Comparison of ENCODE assay signal across 22 cellular contexts in genomic region chr1:20325844-20326323, GRCh38. TPM values are rescaled to one million over a fixed set of nuclear protein-coding genes. Genes with fewer than 3 reads are reported as not detected.
A peak's percentile ranks its signal among the peaks of the same experiment; 100 is the strongest.
DNase-seq lines count a peak whose midpoint lies in the region; ATAC-seq and TF ChIP-seq lines count a peak whose summit lies in the region.
"Had no signal": no experiment of that assay in that cellular context is flagged by ENCODE, and none has a peak within 500 bp of the region (broad histone marks: within the 10 kb centered on the region; RNA-seq: fewer than 3 reads in every experiment).

No MANE protein-coding gene starts in this region.

- no peaks in the 10 kb centered on the region for H3K79me2 ChIP-seq in GM23338 (replicated peaks; ENCODE audit: insufficient read depth)

- H3K36me3 ChIP-seq in GM23338 (ENCODE audit: insufficient read depth), result no peaks in the 10 kb centered on the region
- H3K36me3 ChIP-seq: HAP-1, heart right ventricle, pancreas had no signal

- H3K27ac ChIP-seq in GM23338 (ENCODE audit: low read depth), result no peak overlapping the region
- peak overlapping the region; percentile 69 for H3K27ac ChIP-seq in VCaP
- H3K27ac ChIP-seq: pancreas, testis had no signal

- no peak overlapping the region for H3K4me3 Mint-ChIP-seq in GM23338
- H3K4me3 Mint-ChIP-seq in activated T-helper 2 cell treated with anti-CD3 and anti-CD28 coated beads, Interferon-gamma antibody, Interleukin-2, Interleukin-4, amounts not matched to agents 10 μg/mL and 5 μg/mL and 100 μg/mL, durations not matched to agents 14 hours and 24 hours and 36 hours (ENCODE audit: low read depth), result no peak overlapping the region
- H3K4me3 Mint-ChIP-seq: activated naive CD4-positive, alpha-beta T cell treated with anti-CD3 and anti-CD28 coated beads, Interleukin-2, amount 50 U/mL, for 24 hours; activated T-cell treated with anti-CD3 and anti-CD28 coated beads, Interleukin-2, amount 50 U/mL, for 72 hours; memory B cell; naive thymus-derived CD4-positive, alpha-beta T cell; stimulated activated memory B cell treated with anti-CD40 and anti-IgM and Interleukin-4, amounts not matched to agents 10 μg/mL and 1 μg/mL and 100 μg/mL, for 72 hours had no signal

- no peaks in the 10 kb centered on the region for H3K4me1 ChIP-seq in GM23338 (ENCODE audit: insufficient read depth)
- H3K4me1 ChIP-seq: HAP-1, pancreas had no signal

- H3K4me1 Mint-ChIP-seq in GM23338, result peaks cover 16% of the 10 kb centered on the region
- H3K4me1 Mint-ChIP-seq in activated T-helper 2 cell treated with anti-CD3 and anti-CD28 coated beads, Interferon-gamma antibody, Interleukin-2, Interleukin-4, amounts not matched to agents 10 μg/mL and 5 μg/mL and 100 μg/mL, durations not matched to agents 14 hours and 24 hours and 36 hours (ENCODE audit: low read depth), result peaks cover 24% of the 10 kb centered on the region

- H3K27ac Mint-ChIP-seq in GM23338, result no peak overlapping the region
- no peak overlapping the region for H3K27ac Mint-ChIP-seq in activated T-helper 2 cell treated with anti-CD3 and anti-CD28 coated beads, Interferon-gamma antibody, Interleukin-2, Interleukin-4, amounts not matched to agents 10 μg/mL and 5 μg/mL and 100 μg/mL, durations not matched to agents 14 hours and 24 hours and 36 hours
- H3K27ac Mint-ChIP-seq: activated naive CD4-positive, alpha-beta T cell treated with anti-CD3 and anti-CD28 coated beads, Interleukin-2, amount 50 U/mL, for 24 hours; activated T-cell treated with anti-CD3 and anti-CD28 coated beads, Interleukin-2, amount 50 U/mL, for 72 hours; memory B cell; naive thymus-derived CD4-positive, alpha-beta T cell; stimulated activated memory B cell treated with anti-CD40 and anti-IgM and Interleukin-4, amounts not matched to agents 10 μg/mL and 1 μg/mL and 100 μg/mL, for 72 hours had no signal

- no peaks in the 10 kb centered on the region for H3F3A ChIP-seq in GM23338 (replicated peaks; ENCODE audit: low read depth)

- H3K9me3 Mint-ChIP-seq in GM23338, result no peaks in the 10 kb centered on the region
- no peaks in the 10 kb centered on the region for H3K9me3 Mint-ChIP-seq in activated T-helper 2 cell treated with anti-CD3 and anti-CD28 coated beads, Interferon-gamma antibody, Interleukin-2, Interleukin-4, amounts not matched to agents 10 μg/mL and 5 μg/mL and 100 μg/mL, durations not matched to agents 14 hours and 24 hours and 36 hours
- H3K9me3 Mint-ChIP-seq: activated naive CD4-positive, alpha-beta T cell treated with anti-CD3 and anti-CD28 coated beads, Interleukin-2, amount 50 U/mL, for 24 hours; activated T-cell treated with anti-CD3 and anti-CD28 coated beads, Interleukin-2, amount 50 U/mL, for 72 hours; memory B cell; naive thymus-derived CD4-positive, alpha-beta T cell; stimulated activated memory B cell treated with anti-CD40 and anti-IgM and Interleukin-4, amounts not matched to agents 10 μg/mL and 1 μg/mL and 100 μg/mL, for 72 hours had no signal

- no peaks in the 10 kb centered on the region for H3K27me3 ChIP-seq in GM23338 (ENCODE audit: insufficient read depth)
- H3K27me3 ChIP-seq: pancreas, testis had no signal

- H3K9me2 ChIP-seq in GM23338 (ENCODE audit: insufficient read depth), result no peaks in the 10 kb centered on the region

- TF ChIP-seq CTCF in GM23338 (conservative IDR thresholded peaks at IDR 0.05; ENCODE audit: low read depth in 2 of 2), result no peak
- TF ChIP-seq CTCF in VCaP (conservative IDR thresholded peaks at IDR 0.05), result no peak

- no peak overlapping the region for H2AFZ ChIP-seq in GM23338

- H3K36me3 Mint-ChIP-seq in GM23338 (ENCODE audit: low read depth), result no peaks in the 10 kb centered on the region
- H3K36me3 Mint-ChIP-seq in activated T-helper 2 cell treated with anti-CD3 and anti-CD28 coated beads, Interferon-gamma antibody, Interleukin-2, Interleukin-4, amounts not matched to agents 10 μg/mL and 5 μg/mL and 100 μg/mL, durations not matched to agents 14 hours and 24 hours and 36 hours (ENCODE audit: low read depth), result no peaks in the 10 kb centered on the region
- H3K36me3 Mint-ChIP-seq: activated naive CD4-positive, alpha-beta T cell treated with anti-CD3 and anti-CD28 coated beads, Interleukin-2, amount 50 U/mL, for 24 hours; memory B cell; naive thymus-derived CD4-positive, alpha-beta T cell; stimulated activated memory B cell treated with anti-CD40 and anti-IgM and Interleukin-4, amounts not matched to agents 10 μg/mL and 1 μg/mL and 100 μg/mL, for 72 hours had no signal

- 0 out of 2 replicates have a peak overlapping the region, but pooled peaks have one; percentile 32 for H3K4me2 ChIP-seq in GM23338

- intact Hi-C loops in activated T-helper 2 cell treated with anti-CD3 and anti-CD28 coated beads, Interferon-gamma antibody, Interleukin-2, Interleukin-4, amounts not matched to agents 10 μg/mL and 5 μg/mL and 100 μg/mL, durations not matched to agents 14 hours and 24 hours and 36 hours (cut with micrococcal nuclease), result loop anchor here (10.0 kb wide), 1 partner anchor 81 kb away; no protein-coding TSS in a partner anchor

- DNase-seq in GM23338 (ENCODE audit: low spot score), result no peak
- peak; percentile 17 for DNase-seq in inferior parietal cortex (ENCODE audit: extremely low spot score)
- peak; percentile 27 for DNase-seq in pons (ENCODE audit: low spot score)
- DNase-seq in activated T-helper 2 cell treated with anti-CD3 and anti-CD28 coated beads, Interferon-gamma antibody, Interleukin-2, Interleukin-4, amounts not matched to agents 10 μg/mL and 5 μg/mL and 100 μg/mL, durations not matched to agents 14 hours and 24 hours and 36 hours (ENCODE audit: low spot score), result no peak
- DNase-seq in NCI-H1417 (lab: John Stamatoyannopoulos, UW), result no peak
- DNase-seq: activated T-cell treated with anti-CD3 and anti-CD28 coated beads, Interleukin-2, amount 50 U/mL, for 72 hours; AML-193; heart right ventricle; naive thymus-derived CD4-positive, alpha-beta T cell; NCI-H2107; NCI-H524; stimulated activated CD4-positive, alpha-beta T cell treated with anti-CD3 and anti-CD28 coated beads, Interleukin-1b, Interleukin-23, amount 100 ng/mL, for 48 hours; SW 1271; testis had no signal

- ATAC-seq in GM23338 (no peak), HG03095 (IDR thresholded peaks at IDR 0.05; ENCODE audit: unreplicated experiment) (no peak)
- ATAC-seq: activated T-cell treated with anti-CD3 and anti-CD28 coated beads, Interleukin-2, amount 50 U/mL, for 72 hours; naive thymus-derived CD4-positive, alpha-beta T cell; stimulated activated memory B cell treated with anti-CD40 and anti-IgM and Interleukin-4, amounts not matched to agents 10 μg/mL and 1 μg/mL and 100 μg/mL, for 72 hours had no signal

- H3K27me3 Mint-ChIP-seq in GM23338 (ENCODE audit: insufficient read depth, low read depth, poor library complexity), result peaks cover 4% of the 10 kb centered on the region
- H3K27me3 Mint-ChIP-seq in activated T-helper 2 cell treated with anti-CD3 and anti-CD28 coated beads, Interferon-gamma antibody, Interleukin-2, Interleukin-4, amounts not matched to agents 10 μg/mL and 5 μg/mL and 100 μg/mL, durations not matched to agents 14 hours and 24 hours and 36 hours (ENCODE audit: low read depth), result peaks cover 48% of the 10 kb centered on the region
- H3K27me3 Mint-ChIP-seq: activated naive CD4-positive, alpha-beta T cell treated with anti-CD3 and anti-CD28 coated beads, Interleukin-2, amount 50 U/mL, for 24 hours had no signal

- H3K4me3 ChIP-seq in GM23338, result no peak overlapping the region
- H3K4me3 ChIP-seq: HAP-1, heart right ventricle, pancreas, testis had no signal

- no peaks in the 10 kb centered on the region for H4K20me1 ChIP-seq in GM23338 (replicated peaks; ENCODE audit: insufficient read depth)

TF ChIP-seq in GM23338, 12 proteins besides CTCF, POLR2A, EP300 and RAD21 (continues in another document):
- no peak for TF ChIP-seq CREB1 (CRISPR knock-in tag; IDR thresholded peaks at IDR 0.05; ENCODE audit: low read depth)
- TF ChIP-seq STAT1 (IDR thresholded peaks at IDR 0.05; ENCODE audit: unreplicated experiment), result no peak
- no peak for TF ChIP-seq POLR2AphosphoS5 (IDR thresholded peaks at IDR 0.05; ENCODE audit: low read depth)
- no peak for TF ChIP-seq ZNF331 (CRISPR knock-in tag; IDR thresholded peaks at IDR 0.05; ENCODE audit: low read depth)
- TF ChIP-seq NANOG (IDR thresholded peaks at IDR 0.05; ENCODE audit: borderline replicate concordance), result no peak

RNA-seq across cellular contexts. Expression of gene VWA5B1, which starts 35.2 kb away (rescaled TPM):
- 0.70 and 1.0 TPM in 2 replicates for total RNA-seq in GM23338 (2014; rRNA removed; shearing (Covaris generic))
- 0.16 TPM in 2 replicates for polyA plus RNA-seq in GM23338 (2016; fragmentation: Nextera tagmentation; extraction: Ambion mirVana)
- not detected in 2 replicates for total RNA-seq in activated T-helper 2 cell treated with anti-CD3 and anti-CD28 coated beads, Interferon-gamma antibody, Interleukin-2, Interleukin-4, amounts not matched to agents 10 μg/mL and 5 μg/mL and 100 μg/mL, durations not matched to agents 14 hours and 24 hours and 36 hours
- total RNA-seq: HT1080 had no signal

Comparison
In these comparisons a context has a peak if more than half of its experiments do, and no peak if none do; other contexts are left out.
1. DNase-seq: peak in inferior parietal cortex (single experiment) and pons (single experiment); none in GM23338 (single experiment), activated T-helper 2 cell treated with anti-CD3 and anti-CD28 coated beads, Interferon-gamma antibody, Interleukin-2, Interleukin-4, amounts not matched to agents 10 μg/mL and 5 μg/mL and 100 μg/mL, durations not matched to agents 14 hours and 24 hours and 36 hours (single experiment) and NCI-H1417 (0 of 3).